ENCODE assay signal across 15 cellular contexts in genomic region chr10:75959209-75959608, GRCh38.
DNase-seq lines count a peak whose midpoint lies in the region; ATAC-seq and TF ChIP-seq lines count a peak whose summit lies in the region.
"Had no signal": no experiment of that assay in that cellular context is flagged by ENCODE, and none has a peak within 500 bp of the region (broad histone marks: within the 10 kb centered on the region; RNA-seq: fewer than 3 reads in every experiment).

No MANE protein-coding gene starts in this region.

- H3K27me3 ChIP-seq in IMR-90 (ENCODE audit: control insufficient read depth, insufficient read depth, low read length) (peaks cover 1% of the 10 kb centered on the region), mammary epithelial cell (ENCODE audit: insufficient read depth, low read length) (no peaks in the 10 kb centered on the region), left lung (no peaks in the 10 kb centered on the region)
- H3K27me3 ChIP-seq: body of pancreas had no signal

- no peak overlapping the region for H3K4me3 ChIP-seq in AG09309 (ENCODE audit: control insufficient read depth, low read depth, low read length)
- H3K4me3 ChIP-seq in IMR-90 (ENCODE audit: insufficient read depth, low read depth, low read length): no peak overlapping the region
- no peak overlapping the region for H3K4me3 ChIP-seq in mammary epithelial cell (replicated peaks in 1 of 3; ENCODE audit: insufficient read depth in 1 of 3, low read depth in 2 of 3, low read length in 3 of 3)
- H3K4me3 ChIP-seq in left lung: no peak overlapping the region
- H3K4me3 ChIP-seq: body of pancreas, GM12878, psoas muscle had no signal

- in situ Hi-C loops in IMR-90 (cut with MboI; ENCODE audit: low sequenced_read_pairs): no loop called here
- in situ Hi-C loops in mammary epithelial cell (cut with MboI; ENCODE audit: low sequenced_read_pairs in 2 of 2): no loop called here

- no peaks in the 10 kb centered on the region for H3K79me1 ChIP-seq in IMR-90 (ENCODE audit: low read depth in 1 of 2, low read length in 2 of 2)

- no peak overlapping the region for H3K9ac ChIP-seq in IMR-90 (ENCODE audit: low read depth, low read length)
- H3K9ac ChIP-seq in mammary epithelial cell (ENCODE audit: insufficient read depth, low read length): no peak overlapping the region

- no peak for TF ChIP-seq CTCF in AG09309 (IDR thresholded peaks at IDR 0.05; ENCODE audit: control insufficient read depth, insufficient read depth, low read depth, low read length, missing control alignments)
- no peak for TF ChIP-seq CTCF in IMR-90 (conservative IDR thresholded peaks at IDR 0.05; ENCODE audit: low read depth, low read length)
- no peak for TF ChIP-seq CTCF in mammary epithelial cell (conservative IDR thresholded peaks at IDR 0.05 in 1 of 2, IDR thresholded peaks at IDR 0.05 in 1 of 2; ENCODE audit: extremely low read depth in 1 of 2, insufficient read depth in 1 of 2, low read depth in 1 of 2, low read length in 2 of 2)
- TF ChIP-seq CTCF in left lung (IDR thresholded peaks at IDR 0.05): no peak

- intact Hi-C loops in IMR-90 (cut with micrococcal nuclease) (no loop called here), mammary epithelial cell (cut with micrococcal nuclease) (no loop called here), left lung (cut with DNase I) (no loop called here)

- H2BK15ac ChIP-seq in IMR-90 (ENCODE audit: low read depth, low read length): no peak overlapping the region

- H3K14ac ChIP-seq in IMR-90 (replicated peaks; ENCODE audit: low read depth, low read length): no peak overlapping the region

- no peaks in the 10 kb centered on the region for H3K9me3 ChIP-seq in IMR-90 (ENCODE audit: control insufficient read depth, insufficient read depth, low read length)
- no peaks in the 10 kb centered on the region for H3K9me3 ChIP-seq in mammary epithelial cell (replicated peaks; ENCODE audit: insufficient read depth, low read length)
- no peaks in the 10 kb centered on the region for H3K9me3 ChIP-seq in left lung
- H3K9me3 ChIP-seq: body of pancreas, psoas muscle had no signal

- CTCF ChIA-PET in IMR-90 (lab: Yijun Ruan, JAX) (no interaction called here), mammary epithelial cell (lab: Charles Lee; ENCODE audit: low non-redundant PET) (interaction anchor here (0.6 kb wide), 1 partner anchor 1027 kb away, joined by 3 read pairs; no protein-coding TSS in a partner anchor)

- H2BK5ac ChIP-seq in IMR-90 (ENCODE audit: low read depth, low read length, poor library complexity, severe bottlenecking): no peak overlapping the region

- H3K4ac ChIP-seq in IMR-90 (ENCODE audit: low read depth, low read length): no peak overlapping the region

- H2AK5ac ChIP-seq in IMR-90 (ENCODE audit: low read depth, low read length): no peak overlapping the region

- H3K36me3 ChIP-seq in IMR-90 (ENCODE audit: control insufficient read depth, insufficient read depth, low read length) (no peaks in the 10 kb centered on the region), mammary epithelial cell (ENCODE audit: insufficient read depth, low read length) (no peaks in the 10 kb centered on the region), left lung (no peaks in the 10 kb centered on the region)

- POLR2A ChIA-PET in IMR-90 (lab: Charles Lee; ENCODE audit: unreplicated experiment): no interaction called here

- no peak overlapping the region for H2BK120ac ChIP-seq in IMR-90 (ENCODE audit: low read depth, low read length)

- H4K5ac ChIP-seq in IMR-90 (ENCODE audit: low read depth, low read length): no peak overlapping the region

- no peak overlapping the region for H3K27ac ChIP-seq in IMR-90 (ENCODE audit: insufficient read depth, low read length)
- H3K27ac ChIP-seq in mammary epithelial cell (ENCODE audit: insufficient read depth, low read depth, low read length): no peak overlapping the region
- H3K27ac ChIP-seq in left lung: no peak overlapping the region
- H3K27ac ChIP-seq: body of pancreas, psoas muscle had no signal

- TF ChIP-seq RAD21 in IMR-90 (IDR thresholded peaks at IDR 0.05; ENCODE audit: low read length): no peak

- no peak overlapping the region for H4K91ac ChIP-seq in IMR-90 (ENCODE audit: insufficient read depth, low read depth, low read length)

- BruUV-seq in IMR-90 (replicated peaks; lab: Mats Ljungman, UMichigan) (no TSS peak), mammary epithelial cell (replicated peaks; lab: Mats Ljungman, UMichigan) (no TSS peak)

- DNase-seq in AG09309 (ENCODE audit: low read depth) (peak; percentile 59), IMR-90 (peak; percentile 76), mammary epithelial cell (peak; percentile 47), left lung (no peak)
- DNase-seq in activated effector memory CD4-positive, alpha-beta T cell treated with anti-CD3 and anti-CD28 coated beads, Interleukin-2, amount 50 U/mL, for 16 hours: no peak
- DNase-seq: body of pancreas; CD4-positive, alpha-beta memory T cell; NCI-H1436 treated with DMSO at 0.1 percent for 48 hours; psoas muscle; stimulated activated CD4-positive, alpha-beta T cell treated with anti-CD3 and anti-CD28 coated beads, Interleukin-4, amount 100 ng/mL, for 4 hours; T-helper 9 cell had no signal

- H3K4me2 ChIP-seq in IMR-90 (ENCODE audit: low read depth, low read length) (no peak overlapping the region), mammary epithelial cell (ENCODE audit: insufficient read depth, low read depth, low read length) (no peak overlapping the region)

- H2AFZ ChIP-seq in IMR-90 (replicated peaks; ENCODE audit: low read length, poor library complexity): no peak overlapping the region
- H2AFZ ChIP-seq in mammary epithelial cell (ENCODE audit: low read depth, low read length): no peak overlapping the region

- H3K4me1 ChIP-seq in IMR-90 (ENCODE audit: control insufficient read depth, insufficient read depth, low read length) (peaks cover 2% of the 10 kb centered on the region), mammary epithelial cell (ENCODE audit: insufficient read depth, low read length) (no peaks in the 10 kb centered on the region), left lung (peaks cover 0 to 27% of the 10 kb centered on the region in 2 donors)
- H3K4me1 ChIP-seq: body of pancreas, psoas muscle had no signal

- H2AK9ac ChIP-seq in IMR-90 (replicated peaks; ENCODE audit: low read depth, low read length, poor library complexity): no peak overlapping the region

- no peaks in the 10 kb centered on the region for H4K20me1 ChIP-seq in IMR-90 (ENCODE audit: insufficient read depth, low read length)
- H4K20me1 ChIP-seq in mammary epithelial cell (ENCODE audit: insufficient read depth, low read length): no peaks in the 10 kb centered on the region

- H3K18ac ChIP-seq in IMR-90 (ENCODE audit: low read depth, low read length): no peak overlapping the region

- no peak for TF ChIP-seq POLR2A in IMR-90 (IDR thresholded peaks at IDR 0.05; ENCODE audit: low read depth, low read length)

- H3K9me1 ChIP-seq in IMR-90 (ENCODE audit: insufficient read depth, low read length): no peaks in the 10 kb centered on the region

- H4K8ac ChIP-seq in IMR-90 (ENCODE audit: low read depth in 2 of 2, low read length in 2 of 2): no peak overlapping the region

- H3K79me2 ChIP-seq in mammary epithelial cell (ENCODE audit: insufficient read depth, low read length): no peaks in the 10 kb centered on the region

- dilution Hi-C loops in IMR-90 (cut with HindIII; ENCODE audit: low sequenced_read_pairs, unreplicated experiment): no loop called here
- dilution Hi-C loops in mammary epithelial cell (cut with HindIII; ENCODE audit: low sequenced_read_pairs): no loop called here

- H3K56ac ChIP-seq in IMR-90 (ENCODE audit: extremely low read depth, insufficient read depth, low read length): no peak overlapping the region

- no peak overlapping the region for H2BK20ac ChIP-seq in IMR-90 (ENCODE audit: low read depth, low read length)

- WGBS in IMR-90 (ENCODE audit: extremely low coverage in 2 of 2, insufficient read length in 1 of 2), 2 experiments: no CpG with 5 or more reads among the region's 4 CpGs
- 73% methylated on average over 4 of the region's 4 CpGs for WGBS in mammary epithelial cell (ENCODE audit: low coverage, missing lambda C conversion rate)

- ATAC-seq in IMR-90 (ENCODE audit: low read depth) (peak; percentile 61), left lung (peak; percentile 76), HG03432 (IDR thresholded peaks at IDR 0.05; ENCODE audit: unreplicated experiment) (no peak), HG03571 (IDR thresholded peaks at IDR 0.05; ENCODE audit: unreplicated experiment) (no peak), GM21528 (IDR thresholded peaks at IDR 0.05; ENCODE audit: low FRiP score, unreplicated experiment) (no peak)
- ATAC-seq: body of pancreas, GM12878, psoas muscle had no signal

- H3K23ac ChIP-seq in IMR-90 (ENCODE audit: low read depth, low read length): no peak overlapping the region

TF ChIP-seq in IMR-90, 13 proteins besides CTCF, POLR2A, EP300 and RAD21:
- TF ChIP-seq CHD1 (IDR thresholded peaks at IDR 0.05; ENCODE audit: low read depth, low read length) (no peak), ELK1 (IDR thresholded peaks at IDR 0.05; ENCODE audit: borderline replicate concordance, low read depth, low read length) (no peak), BHLHE40 (IDR thresholded peaks at IDR 0.05; ENCODE audit: low read depth, low read length) (peak; percentile 91), FOS (IDR thresholded peaks at IDR 0.05; ENCODE audit: low read depth, low read length) (peak; percentile 48; the same call in 1 of the 2 replicates)

Comparison
In these comparisons a context has a peak if more than half of its experiments do, and no peak if none do; other contexts are left out.
1. DNase-seq: peak in AG09309 (single experiment), IMR-90 (single experiment) and mammary epithelial cell (single experiment); none in left lung (0 of 2) and activated effector memory CD4-positive, alpha-beta T cell treated with anti-CD3 and anti-CD28 coated beads, Interleukin-2, amount 50 U/mL, for 16 hours (single experiment).
2. ATAC-seq: peak in IMR-90 (single experiment) and left lung (single experiment); none in HG03432 (single experiment), HG03571 (single experiment) and GM21528 (single experiment).